1 cellular context compared by ENCODE assay signal in genomic region chr3:72847751-72848702, GRCh38.
TF ChIP-seq lines count a peak whose summit lies in the region.

Gene SHQ1, minus strand, starts transcription at chr3:72848445. Its CDS starts 105 bp downstream, at chr3:72848340.

TF ChIP-seq in HepG2, 621 proteins besides CTCF, POLR2A, EP300 and RAD21 (continued from another document and continues in another):
- TF ChIP-seq ZNF609 (CRISPR knock-in tag; IDR thresholded peaks at IDR 0.05; ENCODE audit: borderline replicate concordance) (peak; percentile 52; the same call in 1 of the 2 replicates), KLF15 (CRISPR knock-in tag; IDR thresholded peaks at IDR 0.05; ENCODE audit: borderline replicate concordance) (0 out of 2 replicates have a peak, but pooled peaks have one; percentile 68), RBM22 (optimal IDR thresholded peaks at IDR 0.05; ENCODE audit: low read length) (peak; percentile 75), KDM5B (CRISPR knock-in tag; IDR thresholded peaks at IDR 0.05; ENCODE audit: borderline replicate concordance) (peak; percentile 94), CBX5 (CRISPR knock-in tag; IDR thresholded peaks at IDR 0.05; ENCODE audit: borderline replicate concordance) (no peak; the same call in none of the 2 replicates), ISX (CRISPR knock-in tag; conservative IDR thresholded peaks at IDR 0.05) (no peak), SMARCC2 (IDR thresholded peaks at IDR 0.05) (no peak), THAP11 (CRISPR knock-in tag; IDR thresholded peaks at IDR 0.05) (peak; percentile 86), STAG1 (CRISPR knock-in tag; IDR thresholded peaks at IDR 0.05) (no peak), ZSCAN25 (CRISPR knock-in tag; IDR thresholded peaks at IDR 0.05) (peak; percentile 75; the same call in 1 of the 2 replicates), ZSCAN29 (CRISPR knock-in tag; conservative IDR thresholded peaks at IDR 0.05) (no peak; the same call in 1 of the 2 replicates), ZNF563 (CRISPR knock-in tag; IDR thresholded peaks at IDR 0.05) (peak; percentile 81; the same call in 1 of the 2 replicates), HNF1A (IDR thresholded peaks at IDR 0.05; ENCODE audit: low read depth) (no peak), HNF1A (CRISPR knock-in tag; IDR thresholded peaks at IDR 0.05; ENCODE audit: borderline replicate concordance) (peak; percentile 56; the same call in 1 of the 2 replicates), MYPOP (CRISPR knock-in tag; IDR thresholded peaks at IDR 0.05) (peak; percentile 78; the same call in 1 of the 2 replicates), FOXC1 (CRISPR knock-in tag; IDR thresholded peaks at IDR 0.05; ENCODE audit: borderline replicate concordance) (peak; percentile 85; the same call in 1 of the 2 replicates), GMEB2 (CRISPR knock-in tag; IDR thresholded peaks at IDR 0.05; ENCODE audit: low read depth) (peak; percentile 83), FOXA3 (CRISPR knock-in tag; IDR thresholded peaks at IDR 0.05) (peak; percentile 70), NRL (CRISPR knock-in tag; IDR thresholded peaks at IDR 0.05; ENCODE audit: borderline replicate concordance) (peak; percentile 84; the same call in 1 of the 2 replicates), ZSCAN30 (CRISPR knock-in tag; IDR thresholded peaks at IDR 0.05) (no peak), ZNF263 (CRISPR knock-in tag; IDR thresholded peaks at IDR 0.05) (peak; percentile 32; the same call in 1 of the 2 replicates), YY1 (IDR thresholded peaks at IDR 0.05; ENCODE audit: insufficient read depth, insufficient replicate concordance, low read depth, low read length) (peak; percentile 29), MXD4 (CRISPR knock-in tag; IDR thresholded peaks at IDR 0.05) (peak; percentile 99), ZNF350 (CRISPR knock-in tag; IDR thresholded peaks at IDR 0.05; ENCODE audit: borderline replicate concordance, low read depth) (peak; percentile 91; the same call in 1 of the 2 replicates), ZNF839 (CRISPR knock-in tag; IDR thresholded peaks at IDR 0.05; ENCODE audit: borderline replicate concordance) (peak; percentile 73), TMF1 (CRISPR knock-in tag; IDR thresholded peaks at IDR 0.05; ENCODE audit: low read depth) (peak; percentile 93; the same call in 1 of the 2 replicates), THAP9 (CRISPR knock-in tag; IDR thresholded peaks at IDR 0.05; ENCODE audit: borderline replicate concordance) (peak; percentile 89; the same call in 1 of the 2 replicates), ATF7-NPFF (CRISPR knock-in tag; IDR thresholded peaks at IDR 0.05; ENCODE audit: low read depth) (peak; percentile 94), MXD3 (CRISPR knock-in tag; IDR thresholded peaks at IDR 0.05) (peak; percentile 66; the same call in 1 of the 2 replicates), ZNF761 (CRISPR knock-in tag; conservative IDR thresholded peaks at IDR 0.05) (peak; percentile 94), ZNF326 (CRISPR knock-in tag; IDR thresholded peaks at IDR 0.05; ENCODE audit: borderline replicate concordance) (no peak), CBX2 (IDR thresholded peaks at IDR 0.05; ENCODE audit: low read depth, low read length) (no peak), CBX2 (CRISPR knock-in tag; IDR thresholded peaks at IDR 0.05; ENCODE audit: low read depth) (peak; percentile 89; the same call in 1 of the 2 replicates), CSRNP1 (CRISPR knock-in tag; IDR thresholded peaks at IDR 0.05) (peak; percentile 92), ONECUT2 (CRISPR knock-in tag; IDR thresholded peaks at IDR 0.05) (no peak), AHR (CRISPR knock-in tag; IDR thresholded peaks at IDR 0.05) (peak; percentile 73; the same call in 1 of the 2 replicates), ZNF567 (CRISPR knock-in tag; IDR thresholded peaks at IDR 0.05; ENCODE audit: borderline replicate concordance) (no peak; the same call in 1 of the 2 replicates), TIGD3 (CRISPR knock-in tag; IDR thresholded peaks at IDR 0.05; ENCODE audit: borderline replicate concordance) (0 out of 2 replicates have a peak, but pooled peaks have one; percentile 38), MEF2D (CRISPR knock-in tag; IDR thresholded peaks at IDR 0.05) (peak; percentile 62), ZFAT (CRISPR knock-in tag; conservative IDR thresholded peaks at IDR 0.05) (no peak), SMAD1 (CRISPR knock-in tag; IDR thresholded peaks at IDR 0.05; ENCODE audit: borderline replicate concordance, low read depth) (0 out of 2 replicates have a peak, but pooled peaks have one; percentile 59), ZSCAN21 (CRISPR knock-in tag; IDR thresholded peaks at IDR 0.05; ENCODE audit: borderline replicate concordance) (peak; percentile 88), ATF1 (CRISPR knock-in tag; IDR thresholded peaks at IDR 0.05) (no peak), TEAD2 (CRISPR knock-in tag; IDR thresholded peaks at IDR 0.05) (peak; percentile 20; the same call in 1 of the 2 replicates), RBAK (CRISPR knock-in tag; IDR thresholded peaks at IDR 0.05) (peak; percentile 41; the same call in 1 of the 2 replicates)
